In the genomic region with DNA sequence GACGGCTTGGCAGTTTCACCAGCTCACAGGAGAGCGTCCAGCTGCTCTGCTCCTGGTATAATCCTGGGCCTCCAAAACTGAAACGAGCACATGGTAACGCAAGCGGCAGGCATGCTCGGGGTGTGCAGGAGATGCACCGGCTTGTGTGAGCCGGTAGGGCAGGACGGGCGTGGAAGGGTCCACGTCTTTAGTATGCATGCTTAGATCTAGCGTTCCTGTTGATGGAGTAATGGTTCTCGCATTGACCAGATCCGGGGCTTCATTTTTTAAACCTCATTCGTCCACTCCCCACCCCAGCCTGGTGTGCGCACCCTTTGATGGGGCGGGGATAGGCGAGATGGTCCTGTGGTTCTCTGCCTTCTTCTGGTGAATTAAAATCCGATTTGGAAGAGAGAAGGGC, we compare ENCODE assay signal across 8 cellular contexts. TPM values are rescaled to one million over a fixed set of nuclear protein-coding genes. Genes with fewer than 3 reads are reported as not detected.
DNase-seq lines count a peak whose midpoint lies in the region; ATAC-seq, FAIRE-seq and TF ChIP-seq lines count a peak whose summit lies in the region.

No MANE protein-coding gene starts in this region.

- H3K27me3 ChIP-seq in GM06990 (replicated peaks; ENCODE audit: control insufficient read depth, insufficient read depth, low read length), result no peaks in the 10 kb centered on the region
- H3K27me3 ChIP-seq in MG63, result no peaks in the 10 kb centered on the region
- no peaks in the 10 kb centered on the region for H3K27me3 ChIP-seq in mammary epithelial cell (ENCODE audit: insufficient read depth, low read length)

- H3K36me3 ChIP-seq in GM06990 (ENCODE audit: control insufficient read depth, insufficient read depth, low read length) (no peaks in the 10 kb centered on the region), MG63 (no peaks in the 10 kb centered on the region), mammary epithelial cell (ENCODE audit: insufficient read depth, low read length) (no peaks in the 10 kb centered on the region), kidney (ENCODE audit: control insufficient read depth in 1 of 2, insufficient read depth in 2 of 2, low read length in 2 of 2) (no peaks in the 10 kb centered on the region)

- intact Hi-C loops in mammary epithelial cell (cut with micrococcal nuclease) (no loop called here), kidney (cut with DNase I) (no loop called here)

- H3K4me2 ChIP-seq in mammary epithelial cell (ENCODE audit: insufficient read depth, low read depth, low read length), result peak overlapping the region; percentile 92

- H3K27ac ChIP-seq in mammary epithelial cell (ENCODE audit: insufficient read depth, low read depth, low read length), result no peak overlapping the region
- peak overlapping the region; percentile 73 to 84 for H3K27ac ChIP-seq in kidney (ENCODE audit: low read depth in 2 of 2, low read length in 2 of 2)

- CTCF ChIA-PET in mammary epithelial cell (lab: Charles Lee; ENCODE audit: low non-redundant PET), result no interaction called here

- H3K79me2 ChIP-seq in mammary epithelial cell (ENCODE audit: insufficient read depth, low read length), result no peaks in the 10 kb centered on the region

- H3K9ac ChIP-seq in mammary epithelial cell (ENCODE audit: insufficient read depth, low read length) (no peak overlapping the region), kidney (ENCODE audit: low read length in 2 of 2) (peak overlapping the region in 1 of 2 donors; percentile 53)

- in situ Hi-C loops in mammary epithelial cell (cut with MboI; ENCODE audit: low sequenced_read_pairs in 2 of 2), result no loop called here

- ATAC-seq in GM21526 (IDR thresholded peaks at IDR 0.05; ENCODE audit: low FRiP score, unreplicated experiment) (peak; percentile 42), HG03565 (IDR thresholded peaks at IDR 0.05; ENCODE audit: unreplicated experiment) (no peak)
- ATAC-seq in stimulated activated naive CD8-positive, alpha-beta T cell treated with anti-CD3 and anti-CD28 coated beads, Interleukin-15, Interleukin-2, amounts not matched to agents 100 U/mL and 50 U/mL, for 24 hours, result peak; percentile 58

- 3% methylated on average over 18 of the region's 19 CpGs for WGBS in mammary epithelial cell (ENCODE audit: low coverage, missing lambda C conversion rate)

- dilution Hi-C loops in mammary epithelial cell (cut with HindIII; ENCODE audit: low sequenced_read_pairs), result no loop called here

- no peaks in the 10 kb centered on the region for H4K20me1 ChIP-seq in mammary epithelial cell (ENCODE audit: insufficient read depth, low read length)

- H3K4me1 ChIP-seq in mammary epithelial cell (ENCODE audit: insufficient read depth, low read length) (peaks cover 4% of the 10 kb centered on the region), kidney (ENCODE audit: control insufficient read depth in 1 of 2, insufficient read depth in 1 of 2, low read depth in 1 of 2, low read length in 2 of 2) (peaks cover 15 to 16% of the 10 kb centered on the region in 2 donors)

- no peak for TF ChIP-seq CTCF in GM06990 (IDR thresholded peaks at IDR 0.05; ENCODE audit: insufficient read depth, low read length, poor library complexity, severe bottlenecking)
- TF ChIP-seq CTCF in mammary epithelial cell (conservative IDR thresholded peaks at IDR 0.05 in 1 of 2, IDR thresholded peaks at IDR 0.05 in 1 of 2; ENCODE audit: extremely low read depth in 1 of 2, insufficient read depth in 1 of 2, low read depth in 1 of 2, low read length in 2 of 2), result peak in 1 of 2 donors; percentile 4
- no peak for TF ChIP-seq CTCF in kidney (IDR thresholded peaks at IDR 0.05; ENCODE audit: borderline replicate concordance, extremely low read depth, insufficient read depth)

- DNase-seq in GM06990 (ENCODE audit: extremely low read depth, insufficient read length) (no peak), MG63 (peak; percentile 71), mammary epithelial cell (peak; percentile 29), kidney (no peak), mesenteric fat pad (ENCODE audit: low spot score) (no peak)
- DNase-seq in stimulated activated naive CD8-positive, alpha-beta T cell treated with anti-CD3 and anti-CD28 coated beads, Interleukin-15, Interleukin-2, amounts not matched to agents 100 U/mL and 50 U/mL, for 24 hours, result peak; percentile 13

- peak overlapping the region; percentile 86 for H2AFZ ChIP-seq in mammary epithelial cell (ENCODE audit: low read depth, low read length)

- H3K9me3 ChIP-seq in MG63, result no peaks in the 10 kb centered on the region
- no peaks in the 10 kb centered on the region for H3K9me3 ChIP-seq in mammary epithelial cell (replicated peaks; ENCODE audit: insufficient read depth, low read length)
- H3K9me3 ChIP-seq in kidney (ENCODE audit: control insufficient read depth in 1 of 2, low read length in 2 of 2), result no peaks in the 10 kb centered on the region

- no TSS peak for BruUV-seq in mammary epithelial cell (replicated peaks; lab: Mats Ljungman, UMichigan)

- no peak for FAIRE-seq in kidney (lab: Jason Lieb, UNC)

- H3K4me3 ChIP-seq in GM06990 (replicated peaks; ENCODE audit: low read depth, low read length) (peak overlapping the region; percentile 60), MG63 (peak overlapping the region; percentile 60), mammary epithelial cell (replicated peaks in 1 of 3; ENCODE audit: insufficient read depth in 1 of 3, low read depth in 2 of 3, low read length in 3 of 3) (peak overlapping the region; percentile 12 to 52 (median 43)), kidney (ENCODE audit: low read length in 2 of 2) (peak overlapping the region; percentile 80 to 81)

RNA-seq across cellular contexts. Expression of a gene that starts 39.7 kb away (rescaled TPM):
- 7.3 and 12.5 TPM in 2 replicates for total RNA-seq in MG63 (2014; rRNA removed; shearing (Covaris generic); ENCODE audit: low replicate concordance)
- total RNA-seq in mammary epithelial cell (1 to 10 TPM; 1.5 to 1.6 TPM), kidney (37.8 TPM), mesenteric fat pad (10.1 TPM)
- polyA plus RNA-seq in mammary epithelial cell (0.44 TPM), kidney (ENCODE audit: insufficient read depth, low read depth, low replicate concordance) (32.4 TPM)
- not detected for polyA minus RNA-seq in mammary epithelial cell

RNA-seq across cellular contexts. Expression of a gene that starts 47.2 kb away (rescaled TPM):
- total RNA-seq in MG63 (2014; rRNA removed; shearing (Covaris generic); ENCODE audit: low replicate concordance), result 15.2 and 22.0 TPM in 2 replicates
- total RNA-seq in mammary epithelial cell (10 to 100 TPM in 1 of 2 donors, 1 to 10 TPM in 1; 8.8 to 11.7 TPM), kidney (69.8 TPM), mesenteric fat pad (18.7 TPM)
- polyA plus RNA-seq in mammary epithelial cell (4.4 TPM), kidney (ENCODE audit: insufficient read depth, low read depth, low replicate concordance) (29.5 TPM)
- 5.7 TPM for polyA minus RNA-seq in mammary epithelial cell

Comparison
In these comparisons a context has a peak if more than half of its experiments do, and no peak if none do; other contexts are left out.
1. DNase-seq: peak in MG63 (single experiment), mammary epithelial cell (single experiment) and stimulated activated naive CD8-positive, alpha-beta T cell treated with anti-CD3 and anti-CD28 coated beads, Interleukin-15, Interleukin-2, amounts not matched to agents 100 U/mL and 50 U/mL, for 24 hours (single experiment); none in GM06990 (single experiment), kidney (single experiment) and mesenteric fat pad (single experiment).
2. Peak in every context shown above with its lines, with median percentiles within 50 percentile points of each other: H3K4me3 ChIP-seq.